ENCODE assay signal across 1 cellular context in the genomic region with DNA sequence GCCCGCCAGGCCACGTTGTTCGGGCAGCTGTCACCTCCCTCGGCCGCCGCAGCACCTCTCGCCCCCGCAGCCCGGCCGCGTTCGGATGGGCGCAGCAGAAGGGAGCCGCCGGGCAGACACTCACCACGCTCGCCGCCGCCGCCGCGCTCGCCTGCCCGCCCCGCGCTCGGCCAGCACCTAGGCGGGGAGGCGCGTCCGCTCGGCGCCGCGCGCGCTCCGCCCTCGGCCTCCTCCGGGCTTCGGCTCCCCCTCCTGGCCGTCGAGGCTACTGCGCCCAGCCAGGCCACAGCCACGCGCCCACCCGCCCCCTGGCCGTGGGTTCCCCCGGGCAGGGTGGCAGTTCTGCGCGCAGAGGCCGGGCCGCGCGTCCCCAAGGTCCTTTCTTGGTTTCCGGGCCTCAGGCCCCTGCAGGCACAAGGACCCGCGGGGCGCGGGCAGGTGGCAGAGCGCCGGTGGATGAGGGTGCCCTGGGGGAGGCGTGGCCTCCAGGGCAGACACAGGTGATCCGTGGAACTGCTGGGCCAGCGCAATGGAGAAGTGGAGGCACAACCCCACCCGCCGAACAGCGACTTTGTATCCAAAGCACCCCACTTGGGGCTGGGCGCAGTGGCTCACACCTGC.
TF ChIP-seq lines count a peak whose summit lies in the region.

A gene (minus strand): TSS at position 189 of the 621 bp plus-strand sequence. CDS start 3,275 bp downstream, outside the sequence.

TF ChIP-seq in GM12878, 131 proteins besides CTCF, POLR2A, EP300 and RAD21 (continued from another document):
- TF ChIP-seq NBN (IDR thresholded peaks at IDR 0.05) (no peak), EZH2 (IDR thresholded peaks at IDR 0.05; ENCODE audit: borderline replicate concordance, control insufficient read depth, low read depth, low read length) (no peak), DPF2 (IDR thresholded peaks at IDR 0.05) (peak; percentile 39; the same call in 1 of the 2 replicates), LARP7 (IDR thresholded peaks at IDR 0.05) (peak; percentile 63), BHLHE40 (IDR thresholded peaks at IDR 0.05; ENCODE audit: borderline replicate concordance in 1 of 2, low read depth in 2 of 2, low read length in 1 of 2) (peak in 1 of 2 experiments; percentile 29; a peak in 1 of 4 replicates), CREB1 (IDR thresholded peaks at IDR 0.05; ENCODE audit: low read depth) (no peak), SPI1 (IDR thresholded peaks at IDR 0.05; ENCODE audit: borderline replicate concordance, insufficient read depth, low read depth, low read length) (no peak), CHD1 (IDR thresholded peaks at IDR 0.05; ENCODE audit: low read depth, low read length) (no peak), ZNF217 (IDR thresholded peaks at IDR 0.05) (0 out of 2 replicates have a peak, but pooled peaks have one; percentile 39), ESRRA (IDR thresholded peaks at IDR 0.05; ENCODE audit: low read length) (no peak), KAT2A (conservative IDR thresholded peaks at IDR 0.05; ENCODE audit: control insufficient read depth, low read depth, low read length) (no peak), SMARCA5 (IDR thresholded peaks at IDR 0.05) (peak; percentile 93), RB1 (IDR thresholded peaks at IDR 0.05; ENCODE audit: borderline replicate concordance) (peak; percentile 66; the same call in 1 of the 2 replicates), ZNF24 (IDR thresholded peaks at IDR 0.05) (no peak), RBBP5 (conservative IDR thresholded peaks at IDR 0.05) (no peak), FOXK2 (IDR thresholded peaks at IDR 0.05) (no peak), POU2F2 (IDR thresholded peaks at IDR 0.05; ENCODE audit: borderline replicate concordance, low read depth, low read length) (no peak), CEBPB (IDR thresholded peaks at IDR 0.05; ENCODE audit: borderline replicate concordance in 1 of 2, low read depth in 2 of 2, low read length in 2 of 2) (no peak), HDGF (IDR thresholded peaks at IDR 0.05) (no peak), IKZF1 (conservative IDR thresholded peaks at IDR 0.05) (peak; percentile 36; the same call in 1 of the 2 replicates), CBX3 (IDR thresholded peaks at IDR 0.05; ENCODE audit: borderline replicate concordance, low read depth) (no peak)
- TF ChIP-seq, protein P1, sequence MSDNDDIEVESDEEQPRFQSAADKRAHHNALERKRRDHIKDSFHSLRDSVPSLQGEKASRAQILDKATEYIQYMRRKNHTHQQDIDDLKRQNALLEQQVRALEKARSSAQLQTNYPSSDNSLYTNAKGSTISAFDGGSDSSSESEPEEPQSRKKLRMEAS (IDR thresholded peaks at IDR 0.05; ENCODE audit: low read depth, low read length): peak; percentile 8; the same call in 1 of the 2 replicates
- TF ChIP-seq, protein P2, sequence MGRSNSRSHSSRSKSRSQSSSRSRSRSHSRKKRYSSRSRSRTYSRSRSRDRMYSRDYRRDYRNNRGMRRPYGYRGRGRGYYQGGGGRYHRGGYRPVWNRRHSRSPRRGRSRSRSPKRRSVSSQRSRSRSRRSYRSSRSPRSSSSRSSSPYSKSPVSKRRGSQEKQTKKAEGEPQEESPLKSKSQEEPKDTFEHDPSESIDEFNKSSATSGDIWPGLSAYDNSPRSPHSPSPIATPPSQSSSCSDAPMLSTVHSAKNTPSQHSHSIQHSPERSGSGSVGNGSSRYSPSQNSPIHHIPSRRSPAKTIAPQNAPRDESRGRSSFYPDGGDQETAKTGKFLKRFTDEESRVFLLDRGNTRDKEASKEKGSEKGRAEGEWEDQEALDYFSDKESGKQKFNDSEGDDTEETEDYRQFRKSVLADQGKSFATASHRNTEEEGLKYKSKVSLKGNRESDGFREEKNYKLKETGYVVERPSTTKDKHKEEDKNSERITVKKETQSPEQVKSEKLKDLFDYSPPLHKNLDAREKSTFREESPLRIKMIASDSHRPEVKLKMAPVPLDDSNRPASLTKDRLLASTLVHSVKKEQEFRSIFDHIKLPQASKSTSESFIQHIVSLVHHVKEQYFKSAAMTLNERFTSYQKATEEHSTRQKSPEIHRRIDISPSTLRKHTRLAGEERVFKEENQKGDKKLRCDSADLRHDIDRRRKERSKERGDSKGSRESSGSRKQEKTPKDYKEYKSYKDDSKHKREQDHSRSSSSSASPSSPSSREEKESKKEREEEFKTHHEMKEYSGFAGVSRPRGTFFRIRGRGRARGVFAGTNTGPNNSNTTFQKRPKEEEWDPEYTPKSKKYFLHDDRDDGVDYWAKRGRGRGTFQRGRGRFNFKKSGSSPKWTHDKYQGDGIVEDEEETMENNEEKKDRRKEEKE (IDR thresholded peaks at IDR 0.05): 0 out of 2 replicates have a peak, but pooled peaks have one; percentile 19
- TF ChIP-seq, protein P3, sequence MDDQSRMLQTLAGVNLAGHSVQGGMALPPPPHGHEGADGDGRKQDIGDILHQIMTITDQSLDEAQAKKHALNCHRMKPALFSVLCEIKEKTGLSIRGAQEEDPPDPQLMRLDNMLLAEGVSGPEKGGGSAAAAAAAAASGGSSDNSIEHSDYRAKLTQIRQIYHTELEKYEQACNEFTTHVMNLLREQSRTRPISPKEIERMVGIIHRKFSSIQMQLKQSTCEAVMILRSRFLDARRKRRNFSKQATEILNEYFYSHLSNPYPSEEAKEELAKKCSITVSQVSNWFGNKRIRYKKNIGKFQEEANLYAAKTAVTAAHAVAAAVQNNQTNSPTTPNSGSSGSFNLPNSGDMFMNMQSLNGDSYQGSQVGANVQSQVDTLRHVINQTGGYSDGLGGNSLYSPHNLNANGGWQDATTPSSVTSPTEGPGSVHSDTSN (IDR thresholded peaks at IDR 0.05; ENCODE audit: insufficient replicate concordance, low read depth, low read length): no peak
- TF ChIP-seq, protein P4, sequence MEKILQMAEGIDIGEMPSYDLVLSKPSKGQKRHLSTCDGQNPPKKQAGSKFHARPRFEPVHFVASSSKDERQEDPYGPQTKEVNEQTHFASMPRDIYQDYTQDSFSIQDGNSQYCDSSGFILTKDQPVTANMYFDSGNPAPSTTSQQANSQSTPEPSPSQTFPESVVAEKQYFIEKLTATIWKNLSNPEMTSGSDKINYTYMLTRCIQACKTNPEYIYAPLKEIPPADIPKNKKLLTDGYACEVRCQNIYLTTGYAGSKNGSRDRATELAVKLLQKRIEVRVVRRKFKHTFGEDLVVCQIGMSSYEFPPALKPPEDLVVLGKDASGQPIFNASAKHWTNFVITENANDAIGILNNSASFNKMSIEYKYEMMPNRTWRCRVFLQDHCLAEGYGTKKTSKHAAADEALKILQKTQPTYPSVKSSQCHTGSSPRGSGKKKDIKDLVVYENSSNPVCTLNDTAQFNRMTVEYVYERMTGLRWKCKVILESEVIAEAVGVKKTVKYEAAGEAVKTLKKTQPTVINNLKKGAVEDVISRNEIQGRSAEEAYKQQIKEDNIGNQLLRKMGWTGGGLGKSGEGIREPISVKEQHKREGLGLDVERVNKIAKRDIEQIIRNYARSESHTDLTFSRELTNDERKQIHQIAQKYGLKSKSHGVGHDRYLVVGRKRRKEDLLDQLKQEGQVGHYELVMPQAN (conservative IDR thresholded peaks at IDR 0.05): peak; percentile 62
- TF ChIP-seq, protein P5, sequence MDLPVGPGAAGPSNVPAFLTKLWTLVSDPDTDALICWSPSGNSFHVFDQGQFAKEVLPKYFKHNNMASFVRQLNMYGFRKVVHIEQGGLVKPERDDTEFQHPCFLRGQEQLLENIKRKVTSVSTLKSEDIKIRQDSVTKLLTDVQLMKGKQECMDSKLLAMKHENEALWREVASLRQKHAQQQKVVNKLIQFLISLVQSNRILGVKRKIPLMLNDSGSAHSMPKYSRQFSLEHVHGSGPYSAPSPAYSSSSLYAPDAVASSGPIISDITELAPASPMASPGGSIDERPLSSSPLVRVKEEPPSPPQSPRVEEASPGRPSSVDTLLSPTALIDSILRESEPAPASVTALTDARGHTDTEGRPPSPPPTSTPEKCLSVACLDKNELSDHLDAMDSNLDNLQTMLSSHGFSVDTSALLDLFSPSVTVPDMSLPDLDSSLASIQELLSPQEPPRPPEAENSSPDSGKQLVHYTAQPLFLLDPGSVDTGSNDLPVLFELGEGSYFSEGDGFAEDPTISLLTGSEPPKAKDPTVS (IDR thresholded peaks at IDR 0.05; ENCODE audit: low read depth, low read length): no peak
